Comparison of ENCODE assay signal across 24 cellular contexts in the genomic region with DNA sequence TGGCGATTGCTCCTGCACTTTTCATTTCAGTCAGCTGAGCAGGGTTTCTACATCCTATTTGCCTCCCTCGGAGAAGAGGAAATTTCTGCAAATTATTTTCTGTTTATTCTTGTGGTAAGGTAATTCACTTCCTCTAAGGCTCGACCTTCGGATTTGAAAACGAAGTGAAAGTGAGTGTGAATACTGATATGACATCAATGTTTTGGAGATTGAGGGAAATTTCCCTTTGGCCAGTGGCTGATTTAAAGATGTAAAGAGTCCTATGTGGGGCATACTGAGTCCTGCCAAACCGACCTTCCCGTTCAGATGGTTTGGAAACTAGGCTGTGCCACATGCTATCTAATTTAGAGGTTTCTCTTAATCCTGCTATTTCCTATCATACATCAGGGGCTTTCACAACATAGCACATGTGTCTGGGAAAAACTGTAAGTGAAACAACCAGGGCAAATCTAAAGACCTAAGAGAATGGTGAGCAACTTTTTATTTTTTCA.
DNase-seq lines count a peak whose midpoint lies in the region; ATAC-seq and TF ChIP-seq lines count a peak whose summit lies in the region.
"Had no signal": no experiment of that assay in that cellular context is flagged by ENCODE, and none has a peak within 500 bp of the region (broad histone marks: within the 10 kb centered on the region; RNA-seq: fewer than 3 reads in every experiment).

No MANE protein-coding gene starts in this region.

- H3K4me3 Mint-ChIP-seq in mesothelial cell of epicardium: no peak overlapping the region

- no peaks in the 10 kb centered on the region for H3K36me3 ChIP-seq in BLaER1 treated with 17β-estradiol and CSF1 and Interleukin-3, amounts not matched to agents 10 nM and 100 nM
- H3K36me3 ChIP-seq: left lung, upper lobe of right lung, WERI-Rb-1 had no signal

- no peaks in the 10 kb centered on the region for H3K27me3 ChIP-seq in BLaER1 treated with 17β-estradiol and CSF1 and Interleukin-3, amounts not matched to agents 10 nM and 100 nM
- H3K27me3 ChIP-seq: left lung, upper lobe of right lung had no signal

- H3K27me3 Mint-ChIP-seq in mesothelial cell of epicardium (ENCODE audit: low read depth): no peaks in the 10 kb centered on the region

- no peak overlapping the region for H3K27ac ChIP-seq in BLaER1 treated with 17β-estradiol and CSF1 and Interleukin-3, amounts not matched to agents 10 nM and 100 nM
- H3K27ac ChIP-seq: left lung, upper lobe of right lung, WERI-Rb-1 had no signal

- peak overlapping the region in 6 of 11 experiments; percentile 2 to 44 (median 31); a peak in 7 of 22 replicates for H3K4me2 ChIP-seq in BLaER1 treated with 17β-estradiol and CSF1 and Interleukin-3, amounts not matched to agents 10 nM and 100 nM

- H3K4me1 ChIP-seq in BLaER1 treated with 17β-estradiol and CSF1 and Interleukin-3, amounts not matched to agents 10 nM and 100 nM: peaks cover 0 to 11% (median 5%) of the 10 kb centered on the region in 10 experiments; a peak in 7 of 20 replicates
- H3K4me1 ChIP-seq: left lung, upper lobe of right lung had no signal

- H3K4me1 Mint-ChIP-seq in mesothelial cell of epicardium: peaks cover 33% of the 10 kb centered on the region

- ATAC-seq in GM21515 (IDR thresholded peaks at IDR 0.05; ENCODE audit: unreplicated experiment) (no peak), HG02884 (IDR thresholded peaks at IDR 0.05; ENCODE audit: unreplicated experiment) (no peak)
- ATAC-seq: esophagus mucosa, left lung, mucosa of descending colon, upper lobe of right lung had no signal

- H3K9me3 Mint-ChIP-seq in mesothelial cell of epicardium: no peaks in the 10 kb centered on the region

- DNase-seq in MV-4-11 (lab: John Stamatoyannopoulos, UW): peak; percentile 66
- DNase-seq in choroid plexus epithelial cell (ENCODE audit: low read depth): peak; percentile 69
- DNase-seq in mesothelial cell of epicardium (ENCODE audit: low spot score in 2 of 2, unreplicated experiment in 2 of 2): no peak
- no peak for DNase-seq in NCI-H128 (lab: John Stamatoyannopoulos, UW; ENCODE audit: unreplicated experiment)
- DNase-seq in activated naive CD4-positive, alpha-beta T cell treated with Interleukin-2 at 50 U/mL for 16 hours: no peak
- DNase-seq: activated CD4-positive, alpha-beta T cell treated with anti-CD3 and anti-CD28 coated beads, Interleukin-2, amount 50 U/mL, for 4 hours; activated gamma-delta T cell treated with Interleukin-2 at 50 U/mL for 16 hours; amygdala; caudate nucleus; effector CD8-positive, alpha-beta T cell; head of caudate nucleus; left lung; mucosa of descending colon; NCI-H1417 treated with DMSO at 0.1 percent for 48 hours; NCI-H526; SIG-M5; stimulated activated CD4-positive, alpha-beta T cell treated with anti-CD3 and anti-CD28 coated beads, Interleukin-12 subunit alpha, Interleukin-12 subunit beta, amount 100 ng/mL, for 4 hours; T-helper 2 cell; upper lobe of right lung; WERI-Rb-1 had no signal

- no peak overlapping the region for H3K4me3 ChIP-seq in BLaER1 treated with 17β-estradiol and CSF1 and Interleukin-3, amounts not matched to agents 10 nM and 100 nM
- peak overlapping the region; percentile 26 for H3K4me3 ChIP-seq in choroid plexus epithelial cell (ENCODE audit: low read depth, low read length)
- H3K4me3 ChIP-seq: left lung, mucosa of descending colon, upper lobe of right lung had no signal

- H3K9ac ChIP-seq in BLaER1 treated with 17β-estradiol and CSF1 and Interleukin-3, amounts not matched to agents 10 nM and 100 nM: no peak overlapping the region

- no peaks in the 10 kb centered on the region for H3K36me3 Mint-ChIP-seq in mesothelial cell of epicardium

- H3K27ac Mint-ChIP-seq in mesothelial cell of epicardium: peak overlapping the region; percentile 55

- TF ChIP-seq CTCF in choroid plexus epithelial cell (conservative IDR thresholded peaks at IDR 0.05; ENCODE audit: low read depth, low read length): no peak
- no peak for TF ChIP-seq CTCF in mesothelial cell of epicardium (IDR thresholded peaks at IDR 0.05; ENCODE audit: unreplicated experiment)

- no peaks in the 10 kb centered on the region for H3K9me3 ChIP-seq in BLaER1 treated with 17β-estradiol and CSF1 and Interleukin-3, amounts not matched to agents 10 nM and 100 nM (replicated peaks in 1 of 11)
- H3K9me3 ChIP-seq: left lung, mucosa of descending colon, upper lobe of right lung had no signal

- no peaks in the 10 kb centered on the region for H4K20me1 ChIP-seq in BLaER1 treated with 17β-estradiol and CSF1 and Interleukin-3, amounts not matched to agents 10 nM and 100 nM

Comparison
In these comparisons a context has a peak if more than half of its experiments do, and no peak if none do; other contexts are left out.
1. DNase-seq: peak in MV-4-11 (single experiment) and choroid plexus epithelial cell (single experiment); none in mesothelial cell of epicardium (0 of 2), NCI-H128 (single experiment) and activated naive CD4-positive, alpha-beta T cell treated with Interleukin-2 at 50 U/mL for 16 hours (single experiment).